ENCODE assay signal across 8 cellular contexts in genomic region chr12:57238854-57239554, GRCh38. TPM values are rescaled to one million over a fixed set of nuclear protein-coding genes. Genes with fewer than 3 reads are reported as not detected.
DNase-seq lines count a peak whose midpoint lies in the region; TF ChIP-seq lines count a peak whose summit lies in the region.

No MANE protein-coding gene starts in this region.

- in situ Hi-C loops in G401 (cut with HindIII; ENCODE audit: low sequenced_read_pairs) = no loop called here
- in situ Hi-C loops in GM23248 (cut with MboI) = no loop called here

- H3K4me2 ChIP-seq in GM23248 (ENCODE audit: unreplicated experiment) = peak overlapping the region; percentile 92

- no peak for TF ChIP-seq POLR2A in ovary (IDR thresholded peaks at IDR 0.05)

- H3K9ac ChIP-seq in GM23248 = peak overlapping the region; percentile 90

- H3K4me3 ChIP-seq in GM23248 = peak overlapping the region; percentile 96
- peak overlapping the region; percentile 45; the same call in 1 of the 2 replicates for H3K4me3 ChIP-seq in SJSA1
- peak overlapping the region; percentile 26 for H3K4me3 ChIP-seq in ovary
- H3K4me3 ChIP-seq in thymus (ENCODE audit: low read length) = peak overlapping the region; percentile 28

- H3K27ac ChIP-seq in GM23248 (peak overlapping the region; percentile 64), SJSA1 (no peak overlapping the region), ovary (no peak overlapping the region), thymus (ENCODE audit: low read depth) (no peak overlapping the region)

- H3K36me3 ChIP-seq in GM23248 (ENCODE audit: low read depth) (peaks cover 8% of the 10 kb centered on the region), SJSA1 (peaks cover 20% of the 10 kb centered on the region), ovary (no peaks in the 10 kb centered on the region), thymus (ENCODE audit: control insufficient read depth, insufficient read depth) (peaks cover 19% of the 10 kb centered on the region)

- peak overlapping the region; percentile 74 for H2AFZ ChIP-seq in GM23248

- peaks cover 66% of the 10 kb centered on the region for H3K4me1 Mint-ChIP-seq in activated naive CD4-positive, alpha-beta T cell treated with anti-CD3 and anti-CD28 coated beads for 36 hours (ENCODE audit: low read depth)

- peak; percentile 99 to 100 (median 99) for TF ChIP-seq CTCF in ovary (IDR thresholded peaks at IDR 0.05)

- no peaks in the 10 kb centered on the region for H3K9me2 ChIP-seq in GM23248 (ENCODE audit: insufficient read depth)

- H3F3A ChIP-seq in GM23248 (ENCODE audit: insufficient read depth) = peaks cover 25% of the 10 kb centered on the region

- H3K27me3 ChIP-seq in GM23248 (replicated peaks; ENCODE audit: insufficient read depth) (no peaks in the 10 kb centered on the region), SJSA1 (replicated peaks) (peaks cover 5% of the 10 kb centered on the region; the same call in 1 of the 2 replicates), ovary (peaks cover 2% of the 10 kb centered on the region), thymus (ENCODE audit: control insufficient read depth, insufficient read depth) (peaks cover 89% of the 10 kb centered on the region)

- H3K27ac Mint-ChIP-seq in activated naive CD4-positive, alpha-beta T cell treated with anti-CD3 and anti-CD28 coated beads for 36 hours = peak overlapping the region; percentile 66

- DNase-seq in G401 (ENCODE audit: low spot score) = peak; percentile 89
- DNase-seq in GM23248 = peak; percentile 89
- DNase-seq in M059J (ENCODE audit: low read depth) = peak; percentile 73
- DNase-seq in SJSA1 (ENCODE audit: low read depth in 1 of 2, low spot score in 2 of 2) = peak; percentile 85 to 92
- DNase-seq in activated naive CD4-positive, alpha-beta T cell treated with anti-CD3 and anti-CD28 coated beads for 36 hours = peak; percentile 91
- DNase-seq in glomerular visceral epithelial cell (ENCODE audit: extremely low spot score) = peak; percentile 89
- DNase-seq in ovary = peak; percentile 75 to 92 (median 86)

- no peaks in the 10 kb centered on the region for H4K20me1 ChIP-seq in GM23248 (ENCODE audit: insufficient read depth)

- H3K79me2 ChIP-seq in GM23248 (ENCODE audit: insufficient read depth) = no peaks in the 10 kb centered on the region

- peak overlapping the region; percentile 93 for H3K4me3 Mint-ChIP-seq in activated naive CD4-positive, alpha-beta T cell treated with anti-CD3 and anti-CD28 coated beads for 36 hours

- H3K9me3 ChIP-seq in GM23248 (ENCODE audit: low read depth) (no peaks in the 10 kb centered on the region), SJSA1 (replicated peaks) (no peaks in the 10 kb centered on the region), ovary (no peaks in the 10 kb centered on the region), thymus (ENCODE audit: control insufficient read depth) (no peaks in the 10 kb centered on the region)

- H3K36me3 Mint-ChIP-seq in activated naive CD4-positive, alpha-beta T cell treated with anti-CD3 and anti-CD28 coated beads for 36 hours (ENCODE audit: low read depth) = peaks cover 12% of the 10 kb centered on the region

- H3K4me1 ChIP-seq in GM23248 (ENCODE audit: insufficient read depth) = peaks cover 23% of the 10 kb centered on the region
- peaks cover 30% of the 10 kb centered on the region for H3K4me1 ChIP-seq in SJSA1 (replicated peaks)
- H3K4me1 ChIP-seq in ovary (ENCODE audit: insufficient read depth) = peaks cover 16% of the 10 kb centered on the region
- H3K4me1 ChIP-seq in thymus (ENCODE audit: control insufficient read depth, insufficient read depth, low read length) = peaks cover 33% of the 10 kb centered on the region

- intact Hi-C loops in activated naive CD4-positive, alpha-beta T cell treated with anti-CD3 and anti-CD28 coated beads for 36 hours (cut with micrococcal nuclease) = loop anchor here (1.0 to 5.0 kb wide), 4 partner anchors 10 to 513 kb away; partner anchors contain the start of genes CDK4 and SHMT2
- intact Hi-C loops in ovary (cut with DNase I) = loop anchor here in 2 of 4 donors (1.0 to 2.0 kb wide), 2 partner anchors 25 to 26 kb away; no protein-coding TSS in a partner anchor

- peaks cover 50% of the 10 kb centered on the region for H3K27me3 Mint-ChIP-seq in activated naive CD4-positive, alpha-beta T cell treated with anti-CD3 and anti-CD28 coated beads for 36 hours (ENCODE audit: low read depth)

- CTCF ChIA-PET in activated naive CD4-positive, alpha-beta T cell treated with anti-CD3 and anti-CD28 coated beads for 36 hours (lab: Charles Lee) = interaction anchor here (0.6 to 10.0 kb wide), 15 partner anchors 11 to 612 kb away, joined by 3 to 333 read pairs (median 4); partner anchors contain the start of genes INHBE, NXPH4 and SHMT2

- 1% methylated on average over 42 to 47 of the region's 47 CpGs for WGBS in GM23248 (ENCODE audit: low coverage in 1 of 2, low lambda C conversion rate in 2 of 2, missing lambda C conversion rate in 2 of 2), 2 experiments
- WGBS in ovary, 3 donors = 2 to 4% (median 2%) methylated on average over 26 to 47 of the region's 47 CpGs
- WGBS in thymus = 3% methylated on average over 47 of the region's 47 CpGs

- no peaks in the 10 kb centered on the region for H3K9me3 Mint-ChIP-seq in activated naive CD4-positive, alpha-beta T cell treated with anti-CD3 and anti-CD28 coated beads for 36 hours

- TF ChIP-seq EP300 in ovary (IDR thresholded peaks at IDR 0.05) = no peak

RNA-seq across cellular contexts. Expression of gene SHMT2, which starts 9.5 kb away (rescaled TPM):
- 160 and 174 TPM in 2 replicates for total RNA-seq in G401 (2014; rRNA removed; shearing (Covaris generic))
- total RNA-seq in GM23248 (2014; rRNA removed; shearing (Covaris generic)) = 272 and 341 TPM in 2 replicates
- polyA plus RNA-seq in GM23248 (2016; fragmentation: Nextera tagmentation; extraction: Ambion mirVana) (184 and 185 TPM in 2 replicates), ovary (10 to 100 TPM; 23.0 to 34.7 TPM), thymus (37.0 TPM)
- total RNA-seq in M059J (2014; rRNA removed; shearing (Covaris generic)) = 113 and 139 TPM in 2 replicates
- total RNA-seq in SJSA1 (2014; rRNA removed; shearing (Covaris generic)) = 94.1 and 130 TPM in 2 replicates
- 100 to 1,000 TPM; 542 to 552 TPM for total RNA-seq in activated naive CD4-positive, alpha-beta T cell treated with anti-CD3 and anti-CD28 coated beads for 36 hours
- 100 to 1,000 TPM in 1 of 7 donors, 10 to 100 TPM in 6; 32.3 to 185 (median 46.6) TPM for total RNA-seq in ovary

RNA-seq across cellular contexts. Expression of gene STAC3, which starts 12.0 kb away (rescaled TPM):
- 0.14 TPM in 1 of 2 replicates, not detected in the other for total RNA-seq in G401 (2014; rRNA removed; shearing (Covaris generic))
- total RNA-seq in GM23248 (2014; rRNA removed; shearing (Covaris generic)) = 0.32 and 1.3 TPM in 2 replicates
- polyA plus RNA-seq in GM23248 (2016; fragmentation: Nextera tagmentation; extraction: Ambion mirVana) (0.35 and 0.52 TPM in 2 replicates), ovary (1 to 10 TPM in 1 of 2 donors, under 1 TPM in 1; 0.77 to 2.9 TPM), thymus (12.3 TPM)
- total RNA-seq in M059J (2014; rRNA removed; shearing (Covaris generic)) = 0.10 TPM in 1 of 2 replicates, not detected in the other
- 0.68 TPM in 1 of 2 replicates, not detected in the other for total RNA-seq in SJSA1 (2014; rRNA removed; shearing (Covaris generic))
- total RNA-seq in activated naive CD4-positive, alpha-beta T cell treated with anti-CD3 and anti-CD28 coated beads for 36 hours = 1 to 10 TPM in 1 of 2 experiments, under 1 TPM in 1; 0.93 to 1.5 TPM
- 1 to 10 TPM in 6 of 7 donors, under 1 TPM in 1; 0.66 to 2.3 (median 1.8) TPM for total RNA-seq in ovary

RNA-seq across cellular contexts. Expression of gene NXPH4, which starts 22.4 kb away (rescaled TPM):
- 0.49 TPM in 1 of 2 replicates, not detected in the other for total RNA-seq in G401 (2014; rRNA removed; shearing (Covaris generic))
- total RNA-seq in GM23248 (2014; rRNA removed; shearing (Covaris generic)) = 5.6 and 5.7 TPM in 2 replicates
- 5.4 and 6.7 TPM in 2 replicates for polyA plus RNA-seq in GM23248 (2016; fragmentation: Nextera tagmentation; extraction: Ambion mirVana)
- total RNA-seq in M059J (2014; rRNA removed; shearing (Covaris generic)) = 3.1 and 6.8 TPM in 2 replicates
- 0.13 TPM in 1 of 2 replicates, not detected in the other for total RNA-seq in SJSA1 (2014; rRNA removed; shearing (Covaris generic))
- total RNA-seq in activated naive CD4-positive, alpha-beta T cell treated with anti-CD3 and anti-CD28 coated beads for 36 hours = under 1 TPM; 0.25 to 0.79 TPM
- total RNA-seq in ovary = under 1 TPM in 1 of 7 donors, not detected in 6; 0.20 TPM
- polyA plus RNA-seq in ovary = under 1 TPM in 1 of 2 donors, not detected in 1; 0.13 TPM
- polyA plus RNA-seq in thymus = 0.16 TPM

Comparison
In these comparisons a context has a peak if more than half of its experiments do, and no peak if none do; other contexts are left out.
1. H3K4me3 ChIP-seq: peak in every context shown above with its lines; median percentile 96 in GM23248; 45 in SJSA1; 28 in thymus; 26 in ovary.